In the genomic region with DNA sequence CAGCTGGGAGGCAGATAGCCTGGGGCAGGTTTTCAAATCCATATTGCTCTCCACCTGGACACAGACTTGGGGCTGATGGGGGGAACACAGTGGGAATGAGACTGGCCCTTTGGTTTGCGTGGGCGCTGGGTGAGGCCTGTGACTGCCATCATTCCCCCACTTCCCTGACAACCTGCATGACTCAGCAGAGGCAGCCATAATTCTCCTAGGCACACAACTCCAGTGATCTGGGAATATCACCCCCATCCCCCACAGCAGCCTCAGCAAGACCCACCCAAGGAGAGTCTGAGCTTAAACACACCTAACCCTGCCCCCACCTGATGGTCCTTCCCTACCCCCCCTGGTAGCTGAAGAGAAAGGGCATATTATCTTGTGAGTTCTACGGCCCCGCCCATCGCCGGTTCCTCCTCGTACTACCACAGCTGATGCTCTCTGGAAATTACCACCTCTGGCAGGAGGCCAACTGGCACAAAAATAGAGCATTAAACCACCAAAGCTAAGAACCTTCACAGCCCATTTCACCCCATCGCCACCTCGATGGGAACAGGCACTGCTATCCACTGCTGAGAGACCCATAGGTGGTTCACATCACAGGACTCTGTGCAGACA, we compare ENCODE assay signal across 1 cellular context.
TF ChIP-seq lines count a peak whose summit lies in the region.

No MANE protein-coding gene starts in this region.

TF ChIP-seq in H1, 55 proteins besides CTCF, POLR2A, EP300 and RAD21:
- TF ChIP-seq CBX8 (IDR thresholded peaks at IDR 0.05; ENCODE audit: borderline replicate concordance, low read depth, low read length) (no peak), GTF2F1 (IDR thresholded peaks at IDR 0.05; ENCODE audit: borderline replicate concordance, low read depth, low read length) (no peak)
